23 cellular contexts compared by ENCODE assay signal in the genomic region with DNA sequence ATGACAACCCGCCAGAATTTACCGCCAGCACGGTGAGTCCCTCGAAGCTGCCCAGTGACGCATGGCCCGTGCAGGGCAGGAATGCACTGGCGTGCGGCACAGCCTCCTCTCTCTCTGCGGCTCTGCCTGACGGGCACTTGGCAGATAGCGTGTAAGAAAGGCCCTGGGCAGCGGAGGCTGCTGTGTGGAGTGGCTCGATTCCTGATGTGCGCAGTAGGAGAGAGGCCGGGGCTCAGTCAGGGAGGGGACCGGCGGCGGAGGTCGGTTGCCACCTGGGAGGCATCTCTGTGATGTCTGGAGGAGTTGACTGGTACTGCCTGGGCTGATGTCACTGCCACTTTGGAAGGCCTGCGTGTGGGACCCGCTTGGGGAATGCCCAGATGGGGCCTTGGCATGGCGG.
DNase-seq lines count a peak whose midpoint lies in the region; ATAC-seq, FAIRE-seq and TF ChIP-seq lines count a peak whose summit lies in the region.
"Had no signal": no experiment of that assay in that cellular context is flagged by ENCODE, and none has a peak within 500 bp of the region (broad histone marks: within the 10 kb centered on the region; RNA-seq: fewer than 3 reads in every experiment).

No MANE protein-coding gene starts in this region.

- no peak overlapping the region for H3K4ac ChIP-seq in neuronal stem cell (ENCODE audit: low read length)

- H3K36me3 ChIP-seq in HEK293 (ENCODE audit: control insufficient read depth in 2 of 2, insufficient read depth in 1 of 2, low read length in 2 of 2) (no peaks in the 10 kb centered on the region), neuronal stem cell (replicated peaks in 1 of 2; ENCODE audit: control insufficient read depth in 2 of 2, insufficient read depth in 2 of 2, low read length in 2 of 2) (no peaks in the 10 kb centered on the region), transverse colon (no peaks in the 10 kb centered on the region), small intestine (ENCODE audit: control insufficient read depth in 2 of 2, insufficient read depth in 2 of 2, low read length in 2 of 2) (no peaks in the 10 kb centered on the region)
- H3K36me3 ChIP-seq: BLaER1, SJCRH30 had no signal

- CTCF ChIA-PET in HEK293 (lab: Yijun Ruan, JAX) (no interaction called here), T-cell (lab: Charles Lee) (no interaction called here)

- H3K4me3 ChIP-seq in HEK293 (ENCODE audit: low read depth, low read length) (no peak overlapping the region), neuronal stem cell (ENCODE audit: low read length in 2 of 2) (no peak overlapping the region), transverse colon (no peak overlapping the region), small intestine (ENCODE audit: low read depth in 1 of 2, low read length in 2 of 2) (no peak overlapping the region)
- H3K4me3 ChIP-seq: BLaER1, SJCRH30 had no signal

- H2BK5ac ChIP-seq in neuronal stem cell (ENCODE audit: low read length), result no peak overlapping the region

- no peak overlapping the region for H2BK15ac ChIP-seq in neuronal stem cell (ENCODE audit: low read length)

- no peaks in the 10 kb centered on the region for H3K4me1 ChIP-seq in HEK293 (ENCODE audit: control insufficient read depth, insufficient read depth, low read length)
- peaks cover 0 to 1% of the 10 kb centered on the region in 2 donors for H3K4me1 ChIP-seq in neuronal stem cell (ENCODE audit: control insufficient read depth in 2 of 2, insufficient read depth in 1 of 2, low read depth in 1 of 2, low read length in 2 of 2)
- H3K4me1 ChIP-seq in transverse colon, result no peaks in the 10 kb centered on the region
- no peaks in the 10 kb centered on the region for H3K4me1 ChIP-seq in small intestine (ENCODE audit: control insufficient read depth in 2 of 2, insufficient read depth in 1 of 2, low read depth in 1 of 2, low read length in 1 of 2)
- H3K4me1 ChIP-seq: SJCRH30 had no signal

- DNase-seq in DMS79 (lab: John Stamatoyannopoulos, UW), result peak; percentile 73
- no peak for DNase-seq in neuronal stem cell (ENCODE audit: low spot score)
- no peak for DNase-seq in transverse colon
- no peak for DNase-seq in small intestine
- no peak for DNase-seq in iPS-NIHi11 (ENCODE audit: low spot score)
- DNase-seq in T-cell, result no peak
- DNase-seq: Calu3; CD4-positive, alpha-beta memory T cell; GOT3; KBM-7; NCI-H1105 treated with DMSO at 0.1 percent for 48 hours; NCI-H187; NCI-H2107; NCI-H510A treated with DMSO at 0.1 percent for 48 hours; NCI-H774; OCI-M1; SJCRH30 had no signal

- peak overlapping the region; percentile 80 for H3K18ac ChIP-seq in neuronal stem cell (ENCODE audit: low read length)

- no peak overlapping the region for H3K9ac ChIP-seq in neuronal stem cell (ENCODE audit: low read depth, low read length, poor library complexity)
- H3K9ac ChIP-seq: BLaER1 had no signal

- no peak overlapping the region for H2AFZ ChIP-seq in neuronal stem cell (ENCODE audit: low read length)

- H3K36me3 Mint-ChIP-seq in brain, result peaks cover 6% of the 10 kb centered on the region
- no peaks in the 10 kb centered on the region for H3K36me3 Mint-ChIP-seq in T-cell
- H3K36me3 Mint-ChIP-seq: CD4-positive, alpha-beta memory T cell had no signal

- no peak overlapping the region for H3K14ac ChIP-seq in neuronal stem cell (ENCODE audit: low read length)

- TF ChIP-seq CTCF in HEK293 (tag by site-specific recombination; IDR thresholded peaks at IDR 0.05) (no peak), brain (conservative IDR thresholded peaks at IDR 0.05) (no peak), transverse colon (IDR thresholded peaks at IDR 0.05) (no peak)

- H2BK12ac ChIP-seq in neuronal stem cell (ENCODE audit: low read length), result no peak overlapping the region

- peak overlapping the region; percentile 90 for H2AK5ac ChIP-seq in neuronal stem cell (ENCODE audit: low read depth, low read length)

- peak overlapping the region in 3 of 5 experiments; percentile 3 to 59 (median 31) for H3K27ac Mint-ChIP-seq in brain
- no peak overlapping the region for H3K27ac Mint-ChIP-seq in T-cell
- H3K27ac Mint-ChIP-seq: CD4-positive, alpha-beta memory T cell had no signal

- H3K4me2 ChIP-seq in neuronal stem cell (ENCODE audit: insufficient read depth, low read length, poor library complexity, severe bottlenecking), result no peak overlapping the region
- H3K4me2 ChIP-seq: BLaER1 had no signal

- no peak for TF ChIP-seq EP300 in transverse colon (IDR thresholded peaks at IDR 0.05; ENCODE audit: low read depth)

- H4K91ac ChIP-seq in neuronal stem cell (ENCODE audit: low read depth, low read length, poor library complexity), result no peak overlapping the region

- H3K27me3 Mint-ChIP-seq in brain (peaks cover 3% of the 10 kb centered on the region), T-cell (peaks cover 3 to 5% of the 10 kb centered on the region in 2 donors)

- peak overlapping the region; percentile 89 for H3K23ac ChIP-seq in neuronal stem cell (ENCODE audit: low read depth, low read length, poor library complexity)

- H3K9me3 Mint-ChIP-seq in brain (peaks cover 0 to 9% (median 4%) of the 10 kb centered on the region in 5 experiments), T-cell (peaks cover 0 to 3% (median 0%) of the 10 kb centered on the region in 3 donors)

- no peak overlapping the region for H4K8ac ChIP-seq in neuronal stem cell (ENCODE audit: low read depth, low read length)

- H3K4me1 Mint-ChIP-seq in brain (no peaks in the 10 kb centered on the region), T-cell (no peaks in the 10 kb centered on the region)
- H3K4me1 Mint-ChIP-seq: CD4-positive, alpha-beta memory T cell had no signal

- POLR2A ChIA-PET in HEK293 (lab: Yijun Ruan, JAX) (no interaction called here), T-cell (lab: Charles Lee) (no interaction called here)

- in situ Hi-C loops in transverse colon (cut with MboI; ENCODE audit: low pct_ligation_motif_present in 1 of 4, low pct_unique_long_range_greater_than_20kb in 1 of 4, low sequenced_read_pairs in 3 of 4), result no loop called here

- FAIRE-seq in small intestine (lab: Jason Lieb, UNC), result no peak
- FAIRE-seq: GM12892, GM18507 had no signal

- H3K79me1 ChIP-seq in neuronal stem cell (ENCODE audit: low read depth, low read length), result no peaks in the 10 kb centered on the region

- intact Hi-C loops in transverse colon (cut with DNase I; ENCODE audit: low total_unique reads), result no loop called here

- H2BK120ac ChIP-seq in neuronal stem cell (ENCODE audit: low read depth, low read length), result peak overlapping the region; percentile 72

- WGBS in neuronal stem cell (ENCODE audit: extremely low coverage in 2 of 2, insufficient read length in 2 of 2, insufficient replicate concordance in 1 of 2), 2 donors, result no CpG with 5 or more reads among the region's 22 CpGs
- WGBS in transverse colon (ENCODE audit: low coverage in 1 of 2), 2 donors, result 86% methylated on average over 22 of the region's 22 CpGs; no CpG with 5 or more reads in 1 of the 2 donors
- 85 to 89% (median 88%) methylated on average over 21 to 22 of the region's 22 CpGs for WGBS in small intestine, 3 donors

- H3K27me3 ChIP-seq in neuronal stem cell (ENCODE audit: control insufficient read depth in 3 of 3, insufficient read depth in 3 of 3, low read depth in 1 of 3, low read length in 3 of 3) (peaks cover 0 to 4% (median 0%) of the 10 kb centered on the region in 3 experiments), transverse colon (peaks cover 18% of the 10 kb centered on the region), small intestine (ENCODE audit: control insufficient read depth in 2 of 2, insufficient read depth in 2 of 2, low read length in 2 of 2) (no peaks in the 10 kb centered on the region)
- H3K27me3 ChIP-seq: BLaER1 had no signal

- H3K9me3 ChIP-seq in HEK293 (ENCODE audit: control insufficient read depth, insufficient read depth, low read depth, low read length) (no peaks in the 10 kb centered on the region), neuronal stem cell (replicated peaks in 1 of 2; ENCODE audit: control insufficient read depth in 2 of 2, insufficient read depth in 1 of 2, low read depth in 1 of 2, low read length in 2 of 2) (peaks cover 0 to 9% of the 10 kb centered on the region in 2 donors), transverse colon (no peaks in the 10 kb centered on the region), small intestine (ENCODE audit: control insufficient read depth, low read depth) (no peaks in the 10 kb centered on the region)
- H3K9me3 ChIP-seq: BLaER1, SJCRH30 had no signal

- H3K4me3 Mint-ChIP-seq in brain (no peak overlapping the region), T-cell (no peak overlapping the region)
- H3K4me3 Mint-ChIP-seq: CD4-positive, alpha-beta memory T cell had no signal

- no peak for ATAC-seq in T-cell (replicated peaks in 1 of 4)

- TF ChIP-seq POLR2A in transverse colon (IDR thresholded peaks at IDR 0.05), result no peak

- H3K27ac ChIP-seq in HEK293 (ENCODE audit: extremely low read depth, low read depth, low read length) (no peak overlapping the region), neuronal stem cell (replicated peaks; ENCODE audit: low read length) (no peak overlapping the region), transverse colon (no peak overlapping the region), small intestine (ENCODE audit: low read depth in 1 of 2, low read length in 1 of 2) (no peak overlapping the region)
- H3K27ac ChIP-seq: BLaER1, RWPE1, SJCRH30 had no signal

TF ChIP-seq in HEK293, 187 proteins besides CTCF, POLR2A, EP300 and RAD21 (continues in another document):
- TF ChIP-seq, protein P1, sequence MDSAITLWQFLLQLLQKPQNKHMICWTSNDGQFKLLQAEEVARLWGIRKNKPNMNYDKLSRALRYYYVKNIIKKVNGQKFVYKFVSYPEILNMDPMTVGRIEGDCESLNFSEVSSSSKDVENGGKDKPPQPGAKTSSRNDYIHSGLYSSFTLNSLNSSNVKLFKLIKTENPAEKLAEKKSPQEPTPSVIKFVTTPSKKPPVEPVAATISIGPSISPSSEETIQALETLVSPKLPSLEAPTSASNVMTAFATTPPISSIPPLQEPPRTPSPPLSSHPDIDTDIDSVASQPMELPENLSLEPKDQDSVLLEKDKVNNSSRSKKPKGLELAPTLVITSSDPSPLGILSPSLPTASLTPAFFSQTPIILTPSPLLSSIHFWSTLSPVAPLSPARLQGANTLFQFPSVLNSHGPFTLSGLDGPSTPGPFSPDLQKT (IDR thresholded peaks at IDR 0.05; ENCODE audit: borderline replicate concordance, low read depth, low read length), result no peak
- TF ChIP-seq ZFHX2 (tag by site-specific recombination; conservative IDR thresholded peaks at IDR 0.05) (no peak), IKZF3 (tag by site-specific recombination; IDR thresholded peaks at IDR 0.05) (no peak)

Comparison
In these comparisons a context has a peak if more than half of its experiments do, and no peak if none do; other contexts are left out.
1. H3K27ac Mint-ChIP-seq: peak in brain (3 of 5); none in T-cell (0 of 2).